22 cellular contexts compared by ENCODE assay signal in genomic region chr3:147960791-147961190, GRCh38.
"Had no signal": no experiment of that assay in that cellular context is flagged by ENCODE, and none has a peak within 500 bp of the region (broad histone marks: within the 10 kb centered on the region; RNA-seq: fewer than 3 reads in every experiment).

No MANE protein-coding gene starts in this region.

- ATAC-seq: activated CD8-positive, alpha-beta memory T cell treated with anti-CD3 and anti-CD28 coated beads, Interleukin-2, amount 10 ng/mL, durations not matched to agents 7 days and 5 days; activated naive CD4-positive, alpha-beta T cell treated with anti-CD3 and anti-CD28 coated beads, Interleukin-2, amount 50 U/mL, for 72 hours; activated naive CD8-positive, alpha-beta T cell treated with anti-CD3 and anti-CD28 coated beads, Interleukin-2, amount 50 U/mL, for 24 hours; body of pancreas had no signal

- H3K27me3 Mint-ChIP-seq: activated CD8-positive, alpha-beta memory T cell treated with anti-CD3 and anti-CD28 coated beads, Interleukin-2, amount 10 ng/mL, durations not matched to agents 7 days and 5 days; activated naive CD8-positive, alpha-beta T cell treated with anti-CD3 and anti-CD28 coated beads, Interleukin-2, amount 50 U/mL, for 24 hours; activated T-cell treated with anti-CD3 and anti-CD28 coated beads, Interleukin-2, amount 50 U/mL, for 24 hours had no signal

- H3K36me3 Mint-ChIP-seq: activated CD8-positive, alpha-beta memory T cell treated with anti-CD3 and anti-CD28 coated beads, Interleukin-2, amount 10 ng/mL, durations not matched to agents 7 days and 5 days; activated naive CD4-positive, alpha-beta T cell treated with anti-CD3 and anti-CD28 coated beads, Interleukin-2, amount 50 U/mL, for 72 hours had no signal

- DNase-seq: activated CD4-positive, alpha-beta T cell treated with anti-CD3 and anti-CD28 coated beads for 48 hours; activated CD4-positive, alpha-beta T cell treated with anti-CD3 and anti-CD28 coated beads, Interleukin-2, amount 50 U/mL, for 4 hours; activated CD4-positive, CD25-positive, alpha-beta regulatory T cell treated with anti-CD3 and anti-CD28 coated beads, Interleukin-2, amount 50 U/mL, for 72 hours; activated CD8-positive, alpha-beta memory T cell treated with anti-CD3 and anti-CD28 coated beads, Interleukin-2, amount 10 ng/mL, durations not matched to agents 7 days and 5 days; activated effector memory CD4-positive, alpha-beta T cell treated with Interleukin-2 at 50 U/mL for 16 hours; activated naive CD4-positive, alpha-beta T cell; activated naive CD8-positive, alpha-beta T cell treated with anti-CD3 and anti-CD28 coated beads, Interleukin-2, amount 50 U/mL, for 24 hours; activated T-cell treated with anti-CD3 and anti-CD28 coated beads, Interleukin-2, amount 50 U/mL, for 24 hours; amniotic stem cell; body of pancreas; central memory CD4-positive, alpha-beta T cell; Kasumi-1; NCI-H1105 treated with DMSO at 0.1 percent for 48 hours; NCI-H1436 treated with DMSO at 0.1 percent for 48 hours; NCI-H2029; NCI-H446; NCI-H524; NCI-H82; SIG-M5 had no signal

- H3K27ac Mint-ChIP-seq: activated CD8-positive, alpha-beta memory T cell treated with anti-CD3 and anti-CD28 coated beads, Interleukin-2, amount 10 ng/mL, durations not matched to agents 7 days and 5 days; activated naive CD4-positive, alpha-beta T cell treated with anti-CD3 and anti-CD28 coated beads, Interleukin-2, amount 50 U/mL, for 72 hours; activated naive CD8-positive, alpha-beta T cell treated with anti-CD3 and anti-CD28 coated beads, Interleukin-2, amount 50 U/mL, for 24 hours; activated T-cell treated with anti-CD3 and anti-CD28 coated beads, Interleukin-2, amount 50 U/mL, for 24 hours; activated T-helper 1 cell treated with anti-CD3 and anti-CD28 coated beads, Interleukin-12 subunit alpha, Interleukin-12 subunit beta, Interleukin-2, Interleukin-4 antibody, amounts not matched to agents 30 ng/mL and 10 ng/mL and 1 ng/mL, durations not matched to agents 14 hours and 24 hours and 36 hours; T-helper 1 cell treated with Interleukin-12 subunit alpha and Interleukin-12 subunit beta and Interleukin-4 antibody, amounts not matched to agents 30 μg/mL and 1 μg/mL, for 36 hours had no signal

- H3K4me3 Mint-ChIP-seq: activated CD8-positive, alpha-beta memory T cell treated with anti-CD3 and anti-CD28 coated beads, Interleukin-2, amount 10 ng/mL, durations not matched to agents 7 days and 5 days; activated naive CD8-positive, alpha-beta T cell treated with anti-CD3 and anti-CD28 coated beads, Interleukin-2, amount 50 U/mL, for 24 hours; activated T-cell treated with anti-CD3 and anti-CD28 coated beads, Interleukin-2, amount 50 U/mL, for 24 hours; activated T-helper 1 cell treated with anti-CD3 and anti-CD28 coated beads, Interleukin-12 subunit alpha, Interleukin-12 subunit beta, Interleukin-2, Interleukin-4 antibody, amounts not matched to agents 30 ng/mL and 10 ng/mL and 1 ng/mL, durations not matched to agents 14 hours and 24 hours and 36 hours; T-helper 1 cell treated with Interleukin-12 subunit alpha and Interleukin-12 subunit beta and Interleukin-4 antibody, amounts not matched to agents 30 μg/mL and 1 μg/mL, for 36 hours had no signal

- H3K4me1 Mint-ChIP-seq: activated CD8-positive, alpha-beta memory T cell treated with anti-CD3 and anti-CD28 coated beads, Interleukin-2, amount 10 ng/mL, durations not matched to agents 7 days and 5 days; activated naive CD8-positive, alpha-beta T cell treated with anti-CD3 and anti-CD28 coated beads, Interleukin-2, amount 50 U/mL, for 24 hours had no signal

- H3K9me3 Mint-ChIP-seq: activated T-helper 1 cell treated with anti-CD3 and anti-CD28 coated beads, Interleukin-12 subunit alpha, Interleukin-12 subunit beta, Interleukin-2, Interleukin-4 antibody, amounts not matched to agents 30 ng/mL and 10 ng/mL and 1 ng/mL, durations not matched to agents 14 hours and 24 hours and 36 hours had no signal
